In the genomic region with DNA sequence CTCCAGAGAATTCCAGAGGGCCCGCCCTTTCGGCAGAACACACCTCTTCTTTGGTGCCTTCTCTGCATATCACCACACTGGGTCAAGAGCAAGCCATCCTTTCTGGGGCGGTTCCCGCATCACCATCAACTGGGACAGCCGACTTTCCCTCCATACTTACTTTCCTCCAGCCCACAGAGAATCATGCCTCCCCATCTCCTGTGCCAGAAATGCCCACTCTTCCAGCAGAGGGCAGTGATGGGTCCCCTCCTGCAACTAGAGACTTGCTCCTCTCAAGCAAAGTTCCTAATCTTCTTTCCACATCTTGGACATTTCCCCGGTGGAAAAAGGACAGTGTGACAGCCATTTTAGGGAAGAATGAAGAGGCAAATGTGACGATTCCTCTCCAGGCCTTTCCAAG, we compare ENCODE assay signal across 9 cellular contexts.
A peak's percentile ranks its signal among the peaks of the same experiment; 100 is the strongest.
DNase-seq lines count a peak whose midpoint lies in the region; ATAC-seq and TF ChIP-seq lines count a peak whose summit lies in the region.
"Had no signal": no experiment of that assay in that cellular context is flagged by ENCODE, and none has a peak within 500 bp of the region (broad histone marks: within the 10 kb centered on the region; RNA-seq: fewer than 3 reads in every experiment).

No MANE protein-coding gene starts in this region.

- no peaks in the 10 kb centered on the region for H3K36me3 ChIP-seq in esophagus squamous epithelium
- peaks cover 13% of the 10 kb centered on the region for H3K36me3 ChIP-seq in neural cell (ENCODE audit: insufficient read depth, low read length)

- intact Hi-C loops in esophagus squamous epithelium (cut with DNase I) = no loop called here

- H2AFZ ChIP-seq in neural cell (ENCODE audit: low read depth, low read length) = no peak overlapping the region

- no peaks in the 10 kb centered on the region for H4K20me1 ChIP-seq in neural cell (ENCODE audit: insufficient read depth)

- TF ChIP-seq RAD21 in neural cell (conservative IDR thresholded peaks at IDR 0.05) = no peak

- POLR2A ChIA-PET in activated CD4-positive, alpha-beta T cell treated with anti-CD3 and anti-CD28 coated beads, Interleukin-2, amount 10 ng/mL, durations not matched to agents 7 days and 5 days (lab: Charles Lee) = no interaction called here

- no peaks in the 10 kb centered on the region for H3K9me3 ChIP-seq in esophagus squamous epithelium
- no peaks in the 10 kb centered on the region for H3K9me3 ChIP-seq in neural cell (ENCODE audit: low read length)

- no peak for TF ChIP-seq POLR2A in esophagus squamous epithelium (IDR thresholded peaks at IDR 0.05)

- no peaks in the 10 kb centered on the region for H3K36me3 Mint-ChIP-seq in activated CD4-positive, alpha-beta T cell treated with anti-CD3 and anti-CD28 coated beads, Interleukin-2, amount 10 ng/mL, durations not matched to agents 7 days and 5 days (ENCODE audit: low read depth)
- H3K36me3 Mint-ChIP-seq: activated naive CD4-positive, alpha-beta T cell treated with anti-CD3 and anti-CD28 coated beads, Interleukin-2, amount 50 U/mL, for 24 hours had no signal

- H3K27ac Mint-ChIP-seq in activated CD4-positive, alpha-beta T cell treated with anti-CD3 and anti-CD28 coated beads, Interleukin-2, amount 10 ng/mL, durations not matched to agents 7 days and 5 days = no peak overlapping the region
- H3K27ac Mint-ChIP-seq: activated naive CD4-positive, alpha-beta T cell treated with anti-CD3 and anti-CD28 coated beads, Interleukin-2, amount 50 U/mL, for 24 hours had no signal

- CTCF ChIA-PET in activated CD4-positive, alpha-beta T cell treated with anti-CD3 and anti-CD28 coated beads, Interleukin-2, amount 10 ng/mL, durations not matched to agents 7 days and 5 days (lab: Charles Lee) = interaction anchor here (1.3 kb wide), 1 partner anchor 199 kb away, joined by 3 read pairs; no protein-coding TSS in a partner anchor

- no peaks in the 10 kb centered on the region for H3K79me2 ChIP-seq in neural cell (replicated peaks; ENCODE audit: insufficient read depth, low read length)

- H3K4me2 ChIP-seq in neural cell (ENCODE audit: low read length) = no peak overlapping the region

- H3K9me3 Mint-ChIP-seq in activated CD4-positive, alpha-beta T cell treated with anti-CD3 and anti-CD28 coated beads, Interleukin-2, amount 10 ng/mL, durations not matched to agents 7 days and 5 days = no peaks in the 10 kb centered on the region
- H3K9me3 Mint-ChIP-seq: activated naive CD4-positive, alpha-beta T cell treated with anti-CD3 and anti-CD28 coated beads, Interleukin-2, amount 50 U/mL, for 24 hours had no signal

- H3K27me3 ChIP-seq in esophagus squamous epithelium (peaks cover 0 to 12% (median 0%) of the 10 kb centered on the region in 4 donors), neural cell (ENCODE audit: insufficient read depth, low read depth, low read length) (no peaks in the 10 kb centered on the region)

- H3K4me1 ChIP-seq in esophagus squamous epithelium = no peaks in the 10 kb centered on the region

- no peaks in the 10 kb centered on the region for H3F3A ChIP-seq in neural cell (ENCODE audit: insufficient read depth, low read length, poor library complexity, severe bottlenecking)

- TF ChIP-seq CTCF in esophagus squamous epithelium (IDR thresholded peaks at IDR 0.05) = peak; percentile 30 to 73 (median 52)
- peak; percentile 25 for TF ChIP-seq CTCF in neural cell (IDR thresholded peaks at IDR 0.05; ENCODE audit: poor library complexity, severe bottlenecking)

- peaks cover 20% of the 10 kb centered on the region for H3K27me3 Mint-ChIP-seq in activated CD4-positive, alpha-beta T cell treated with anti-CD3 and anti-CD28 coated beads, Interleukin-2, amount 10 ng/mL, durations not matched to agents 7 days and 5 days

- 63 to 64% methylated on average over 7 of the region's 7 CpGs for WGBS in esophagus squamous epithelium, 2 donors

- no peak overlapping the region for H3K4me3 ChIP-seq in esophagus squamous epithelium
- H3K4me3 ChIP-seq in neural cell (ENCODE audit: low read length) = no peak overlapping the region

- no peak overlapping the region for H3K9ac ChIP-seq in neural cell (ENCODE audit: low read length)

- no peak overlapping the region for H3K4me3 Mint-ChIP-seq in activated CD4-positive, alpha-beta T cell treated with anti-CD3 and anti-CD28 coated beads, Interleukin-2, amount 10 ng/mL, durations not matched to agents 7 days and 5 days
- H3K4me3 Mint-ChIP-seq: activated naive CD4-positive, alpha-beta T cell treated with anti-CD3 and anti-CD28 coated beads, Interleukin-2, amount 50 U/mL, for 24 hours had no signal

- TF ChIP-seq EP300 in neural cell (conservative IDR thresholded peaks at IDR 0.05; ENCODE audit: poor library complexity, severe bottlenecking) = no peak

- peak; percentile 12 for DNase-seq in NCI-H2029 (lab: John Stamatoyannopoulos, UW)
- DNase-seq in NCI-H2029 treated with DMSO at 0.1 percent for 48 hours (lab: John Stamatoyannopoulos, UW) = no peak
- DNase-seq in KBM-7 = peak; percentile 63
- DNase-seq in activated CD4-positive, alpha-beta T cell treated with anti-CD3 and anti-CD28 coated beads, Interleukin-2, amount 10 ng/mL, durations not matched to agents 7 days and 5 days = peak; percentile 20
- DNase-seq in esophagus squamous epithelium (lab: John Stamatoyannopoulos, UW) = no peak

- peaks cover 2% of the 10 kb centered on the region for H3K4me1 Mint-ChIP-seq in activated CD4-positive, alpha-beta T cell treated with anti-CD3 and anti-CD28 coated beads, Interleukin-2, amount 10 ng/mL, durations not matched to agents 7 days and 5 days
- H3K4me1 Mint-ChIP-seq: activated naive CD4-positive, alpha-beta T cell treated with anti-CD3 and anti-CD28 coated beads, Interleukin-2, amount 50 U/mL, for 24 hours had no signal

- H3K9me2 ChIP-seq in neural cell (ENCODE audit: insufficient read depth, low read length) = no peaks in the 10 kb centered on the region

- no peak overlapping the region for H3K27ac ChIP-seq in esophagus squamous epithelium
- no peak overlapping the region for H3K27ac ChIP-seq in neural cell (ENCODE audit: low read length)

- in situ Hi-C loops in KBM-7 (cut with MboI; ENCODE audit: low pct_unique_long_range_greater_than_20kb, low sequenced_read_pairs) = no loop called here

- no peak for ATAC-seq in GM18867 (IDR thresholded peaks at IDR 0.05; ENCODE audit: unreplicated experiment)
- ATAC-seq in HG02763 (IDR thresholded peaks at IDR 0.05; ENCODE audit: unreplicated experiment) = no peak

TF ChIP-seq in neural cell, 6 proteins besides CTCF, POLR2A, EP300 and RAD21:
- TF ChIP-seq EZH2 (IDR thresholded peaks at IDR 0.05; ENCODE audit: borderline replicate concordance, insufficient read depth, low read length, poor library complexity, severe bottlenecking) (no peak), TAF1 (IDR thresholded peaks at IDR 0.05; ENCODE audit: low read depth) (no peak), POLR2AphosphoS5 (IDR thresholded peaks at IDR 0.05) (no peak), SMC3 (conservative IDR thresholded peaks at IDR 0.05; ENCODE audit: poor library complexity) (no peak), MXI1 (conservative IDR thresholded peaks at IDR 0.05; ENCODE audit: poor library complexity, severe bottlenecking) (no peak)
- TF ChIP-seq, protein P1, sequence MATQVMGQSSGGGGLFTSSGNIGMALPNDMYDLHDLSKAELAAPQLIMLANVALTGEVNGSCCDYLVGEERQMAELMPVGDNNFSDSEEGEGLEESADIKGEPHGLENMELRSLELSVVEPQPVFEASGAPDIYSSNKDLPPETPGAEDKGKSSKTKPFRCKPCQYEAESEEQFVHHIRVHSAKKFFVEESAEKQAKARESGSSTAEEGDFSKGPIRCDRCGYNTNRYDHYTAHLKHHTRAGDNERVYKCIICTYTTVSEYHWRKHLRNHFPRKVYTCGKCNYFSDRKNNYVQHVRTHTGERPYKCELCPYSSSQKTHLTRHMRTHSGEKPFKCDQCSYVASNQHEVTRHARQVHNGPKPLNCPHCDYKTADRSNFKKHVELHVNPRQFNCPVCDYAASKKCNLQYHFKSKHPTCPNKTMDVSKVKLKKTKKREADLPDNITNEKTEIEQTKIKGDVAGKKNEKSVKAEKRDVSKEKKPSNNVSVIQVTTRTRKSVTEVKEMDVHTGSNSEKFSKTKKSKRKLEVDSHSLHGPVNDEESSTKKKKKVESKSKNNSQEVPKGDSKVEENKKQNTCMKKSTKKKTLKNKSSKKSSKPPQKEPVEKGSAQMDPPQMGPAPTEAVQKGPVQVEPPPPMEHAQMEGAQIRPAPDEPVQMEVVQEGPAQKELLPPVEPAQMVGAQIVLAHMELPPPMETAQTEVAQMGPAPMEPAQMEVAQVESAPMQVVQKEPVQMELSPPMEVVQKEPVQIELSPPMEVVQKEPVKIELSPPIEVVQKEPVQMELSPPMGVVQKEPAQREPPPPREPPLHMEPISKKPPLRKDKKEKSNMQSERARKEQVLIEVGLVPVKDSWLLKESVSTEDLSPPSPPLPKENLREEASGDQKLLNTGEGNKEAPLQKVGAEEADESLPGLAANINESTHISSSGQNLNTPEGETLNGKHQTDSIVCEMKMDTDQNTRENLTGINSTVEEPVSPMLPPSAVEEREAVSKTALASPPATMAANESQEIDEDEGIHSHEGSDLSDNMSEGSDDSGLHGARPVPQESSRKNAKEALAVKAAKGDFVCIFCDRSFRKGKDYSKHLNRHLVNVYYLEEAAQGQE (IDR thresholded peaks at IDR 0.05; ENCODE audit: borderline replicate concordance) = no peak

Comparison
In these comparisons a context has a peak if more than half of its experiments do, and no peak if none do; other contexts are left out.
1. DNase-seq: peak in NCI-H2029 (single experiment), KBM-7 (single experiment) and activated CD4-positive, alpha-beta T cell treated with anti-CD3 and anti-CD28 coated beads, Interleukin-2, amount 10 ng/mL, durations not matched to agents 7 days and 5 days (single experiment); none in NCI-H2029 treated with DMSO at 0.1 percent for 48 hours (single experiment) and esophagus squamous epithelium (single experiment).